In the genomic region with DNA sequence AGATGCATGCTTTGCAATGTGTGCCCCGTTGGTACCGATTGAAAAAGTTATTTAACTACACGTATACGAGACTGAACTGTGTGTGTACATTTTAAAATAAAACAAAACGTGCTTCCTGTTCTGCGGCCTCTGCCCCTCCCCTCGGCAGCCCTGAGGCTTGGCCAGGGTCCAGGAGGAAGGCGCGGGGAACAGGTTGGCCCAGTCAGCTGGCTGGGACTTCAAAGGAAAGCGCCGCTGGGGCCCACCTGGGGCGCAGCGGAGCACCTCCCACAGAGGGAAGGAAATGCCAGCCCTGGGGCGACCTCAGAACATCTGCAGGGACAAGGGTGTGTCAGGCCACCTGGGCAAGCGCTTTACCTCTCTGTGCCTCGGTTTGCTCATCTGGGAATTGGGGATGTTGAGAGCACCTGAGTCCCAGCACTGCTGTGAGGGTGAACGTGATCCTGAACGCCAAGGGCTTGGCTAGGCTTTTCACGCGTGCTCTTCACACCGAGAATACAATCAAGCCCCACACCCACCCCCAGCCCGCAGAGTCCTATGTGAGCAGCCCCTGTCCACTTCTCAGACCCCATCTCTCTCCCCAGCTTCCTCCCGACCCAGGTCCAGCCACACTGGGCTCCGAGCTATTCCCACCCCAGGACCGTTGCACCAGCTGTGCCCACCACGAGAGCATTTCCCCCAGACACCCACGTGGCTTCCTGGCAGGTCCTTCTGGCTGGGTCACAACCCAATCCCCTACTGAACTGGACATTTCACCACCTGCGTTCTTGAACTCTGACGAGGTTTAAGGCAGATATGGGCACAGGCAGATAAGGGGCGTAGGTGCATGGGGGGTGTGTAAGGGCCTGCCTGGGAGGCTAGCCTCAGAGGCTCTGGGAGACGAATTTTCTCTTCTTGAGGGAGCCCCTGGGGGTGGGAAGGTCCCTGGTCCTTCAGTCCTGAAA, we compare ENCODE assay signal across 1 cellular context.
A peak's percentile ranks its signal among the peaks of the same experiment; 100 is the strongest.
TF ChIP-seq lines count a peak whose summit lies in the region.

No MANE protein-coding gene starts in this region.

TF ChIP-seq in HepG2, 621 proteins besides CTCF, POLR2A, EP300 and RAD21 (continued from another document and continues in another):
- TF ChIP-seq, protein P1, sequence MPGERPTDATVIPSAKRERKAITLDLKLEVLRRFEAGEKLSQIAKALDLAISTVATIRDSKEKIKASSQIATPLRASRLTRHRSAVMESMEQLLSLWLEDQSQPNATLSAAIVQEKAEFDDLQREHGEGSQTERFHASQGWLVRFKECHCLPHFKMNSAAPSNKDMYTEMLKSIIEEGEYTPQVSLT (CRISPR knock-in tag; IDR thresholded peaks at IDR 0.05; ENCODE audit: borderline replicate concordance, low read depth), result no peak
- no peak for TF ChIP-seq PAF1 (CRISPR knock-in tag; IDR thresholded peaks at IDR 0.05)
- no peak; the same call in 1 of the 2 replicates for TF ChIP-seq KDM6A (CRISPR knock-in tag; IDR thresholded peaks at IDR 0.05; ENCODE audit: low read depth)
- 0 out of 2 replicates have a peak, but pooled peaks have one; percentile 12 for TF ChIP-seq ZNF589 (CRISPR knock-in tag; conservative IDR thresholded peaks at IDR 0.05)
- TF ChIP-seq ZNF577 (CRISPR knock-in tag; IDR thresholded peaks at IDR 0.05; ENCODE audit: borderline replicate concordance, low read depth), result no peak
- TF ChIP-seq JUN (CRISPR knock-in tag; IDR thresholded peaks at IDR 0.05), result no peak
- peak; percentile 23; the same call in 1 of the 2 replicates for TF ChIP-seq ZNF430 (CRISPR knock-in tag; IDR thresholded peaks at IDR 0.05)
- TF ChIP-seq ZNF224 (CRISPR knock-in tag; IDR thresholded peaks at IDR 0.05), result no peak
- TF ChIP-seq NR1H2 (CRISPR knock-in tag; IDR thresholded peaks at IDR 0.05; ENCODE audit: borderline replicate concordance, low read depth), result no peak
- peak in 1 of 2 experiments; percentile 55; a peak in 1 of 4 replicates for TF ChIP-seq KLF16 (CRISPR knock-in tag; IDR thresholded peaks at IDR 0.05)
- no peak for TF ChIP-seq KLF11 (CRISPR knock-in tag; IDR thresholded peaks at IDR 0.05)
- TF ChIP-seq, protein P2, sequence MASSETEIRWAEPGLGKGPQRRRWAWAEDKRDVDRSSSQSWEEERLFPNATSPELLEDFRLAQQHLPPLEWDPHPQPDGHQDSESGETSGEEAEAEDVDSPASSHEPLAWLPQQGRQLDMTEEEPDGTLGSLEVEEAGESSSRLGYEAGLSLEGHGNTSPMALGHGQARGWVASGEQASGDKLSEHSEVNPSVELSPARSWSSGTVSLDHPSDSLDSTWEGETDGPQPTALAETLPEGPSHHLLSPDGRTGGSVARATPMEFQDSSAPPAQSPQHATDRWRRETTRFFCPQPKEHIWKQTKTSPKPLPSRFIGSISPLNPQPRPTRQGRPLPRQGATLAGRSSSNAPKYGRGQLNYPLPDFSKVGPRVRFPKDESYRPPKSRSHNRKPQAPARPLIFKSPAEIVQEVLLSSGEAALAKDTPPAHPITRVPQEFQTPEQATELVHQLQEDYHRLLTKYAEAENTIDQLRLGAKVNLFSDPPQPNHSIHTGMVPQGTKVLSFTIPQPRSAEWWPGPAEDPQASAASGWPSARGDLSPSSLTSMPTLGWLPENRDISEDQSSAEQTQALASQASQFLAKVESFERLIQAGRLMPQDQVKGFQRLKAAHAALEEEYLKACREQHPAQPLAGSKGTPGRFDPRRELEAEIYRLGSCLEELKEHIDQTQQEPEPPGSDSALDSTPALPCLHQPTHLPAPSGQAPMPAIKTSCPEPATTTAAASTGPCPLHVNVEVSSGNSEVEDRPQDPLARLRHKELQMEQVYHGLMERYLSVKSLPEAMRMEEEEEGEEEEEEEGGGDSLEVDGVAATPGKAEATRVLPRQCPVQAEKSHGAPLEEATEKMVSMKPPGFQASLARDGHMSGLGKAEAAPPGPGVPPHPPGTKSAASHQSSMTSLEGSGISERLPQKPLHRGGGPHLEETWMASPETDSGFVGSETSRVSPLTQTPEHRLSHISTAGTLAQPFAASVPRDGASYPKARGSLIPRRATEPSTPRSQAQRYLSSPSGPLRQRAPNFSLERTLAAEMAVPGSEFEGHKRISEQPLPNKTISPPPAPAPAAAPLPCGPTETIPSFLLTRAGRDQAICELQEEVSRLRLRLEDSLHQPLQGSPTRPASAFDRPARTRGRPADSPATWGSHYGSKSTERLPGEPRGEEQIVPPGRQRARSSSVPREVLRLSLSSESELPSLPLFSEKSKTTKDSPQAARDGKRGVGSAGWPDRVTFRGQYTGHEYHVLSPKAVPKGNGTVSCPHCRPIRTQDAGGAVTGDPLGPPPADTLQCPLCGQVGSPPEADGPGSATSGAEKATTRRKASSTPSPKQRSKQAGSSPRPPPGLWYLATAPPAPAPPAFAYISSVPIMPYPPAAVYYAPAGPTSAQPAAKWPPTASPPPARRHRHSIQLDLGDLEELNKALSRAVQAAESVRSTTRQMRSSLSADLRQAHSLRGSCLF (CRISPR knock-in tag; IDR thresholded peaks at IDR 0.05; ENCODE audit: borderline replicate concordance), result no peak
- no peak for TF ChIP-seq ZNF382 (CRISPR knock-in tag; IDR thresholded peaks at IDR 0.05; ENCODE audit: borderline replicate concordance)
- TF ChIP-seq ZC3H4 (CRISPR knock-in tag; IDR thresholded peaks at IDR 0.05; ENCODE audit: borderline replicate concordance), result no peak
- TF ChIP-seq KDM5A (IDR thresholded peaks at IDR 0.05; ENCODE audit: borderline replicate concordance, low read length), result no peak
- TF ChIP-seq ZNF335 (CRISPR knock-in tag; IDR thresholded peaks at IDR 0.05), result no peak
- TF ChIP-seq HNRNPLL (IDR thresholded peaks at IDR 0.05; ENCODE audit: low read depth, low read length, poor library complexity, severe bottlenecking), result peak; percentile 0
- TF ChIP-seq, protein P3, sequence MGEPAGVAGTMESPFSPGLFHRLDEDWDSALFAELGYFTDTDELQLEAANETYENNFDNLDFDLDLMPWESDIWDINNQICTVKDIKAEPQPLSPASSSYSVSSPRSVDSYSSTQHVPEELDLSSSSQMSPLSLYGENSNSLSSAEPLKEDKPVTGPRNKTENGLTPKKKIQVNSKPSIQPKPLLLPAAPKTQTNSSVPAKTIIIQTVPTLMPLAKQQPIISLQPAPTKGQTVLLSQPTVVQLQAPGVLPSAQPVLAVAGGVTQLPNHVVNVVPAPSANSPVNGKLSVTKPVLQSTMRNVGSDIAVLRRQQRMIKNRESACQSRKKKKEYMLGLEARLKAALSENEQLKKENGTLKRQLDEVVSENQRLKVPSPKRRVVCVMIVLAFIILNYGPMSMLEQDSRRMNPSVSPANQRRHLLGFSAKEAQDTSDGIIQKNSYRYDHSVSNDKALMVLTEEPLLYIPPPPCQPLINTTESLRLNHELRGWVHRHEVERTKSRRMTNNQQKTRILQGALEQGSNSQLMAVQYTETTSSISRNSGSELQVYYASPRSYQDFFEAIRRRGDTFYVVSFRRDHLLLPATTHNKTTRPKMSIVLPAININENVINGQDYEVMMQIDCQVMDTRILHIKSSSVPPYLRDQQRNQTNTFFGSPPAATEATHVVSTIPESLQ (CRISPR knock-in tag; conservative IDR thresholded peaks at IDR 0.05), result no peak
- TF ChIP-seq RXRA (CRISPR knock-in tag; IDR thresholded peaks at IDR 0.05), result peak; percentile 87
- TF ChIP-seq ZFX (CRISPR knock-in tag; IDR thresholded peaks at IDR 0.05; ENCODE audit: low read depth), result no peak
- TF ChIP-seq RXRB (CRISPR knock-in tag; IDR thresholded peaks at IDR 0.05; ENCODE audit: borderline replicate concordance), result peak; percentile 72
- TF ChIP-seq, protein P4, sequence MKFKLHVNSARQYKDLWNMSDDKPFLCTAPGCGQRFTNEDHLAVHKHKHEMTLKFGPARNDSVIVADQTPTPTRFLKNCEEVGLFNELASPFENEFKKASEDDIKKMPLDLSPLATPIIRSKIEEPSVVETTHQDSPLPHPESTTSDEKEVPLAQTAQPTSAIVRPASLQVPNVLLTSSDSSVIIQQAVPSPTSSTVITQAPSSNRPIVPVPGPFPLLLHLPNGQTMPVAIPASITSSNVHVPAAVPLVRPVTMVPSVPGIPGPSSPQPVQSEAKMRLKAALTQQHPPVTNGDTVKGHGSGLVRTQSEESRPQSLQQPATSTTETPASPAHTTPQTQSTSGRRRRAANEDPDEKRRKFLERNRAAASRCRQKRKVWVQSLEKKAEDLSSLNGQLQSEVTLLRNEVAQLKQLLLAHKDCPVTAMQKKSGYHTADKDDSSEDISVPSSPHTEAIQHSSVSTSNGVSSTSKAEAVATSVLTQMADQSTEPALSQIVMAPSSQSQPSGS (CRISPR knock-in tag; IDR thresholded peaks at IDR 0.05), result 0 out of 2 replicates have a peak, but pooled peaks have one; percentile 37
- TF ChIP-seq, protein P5, sequence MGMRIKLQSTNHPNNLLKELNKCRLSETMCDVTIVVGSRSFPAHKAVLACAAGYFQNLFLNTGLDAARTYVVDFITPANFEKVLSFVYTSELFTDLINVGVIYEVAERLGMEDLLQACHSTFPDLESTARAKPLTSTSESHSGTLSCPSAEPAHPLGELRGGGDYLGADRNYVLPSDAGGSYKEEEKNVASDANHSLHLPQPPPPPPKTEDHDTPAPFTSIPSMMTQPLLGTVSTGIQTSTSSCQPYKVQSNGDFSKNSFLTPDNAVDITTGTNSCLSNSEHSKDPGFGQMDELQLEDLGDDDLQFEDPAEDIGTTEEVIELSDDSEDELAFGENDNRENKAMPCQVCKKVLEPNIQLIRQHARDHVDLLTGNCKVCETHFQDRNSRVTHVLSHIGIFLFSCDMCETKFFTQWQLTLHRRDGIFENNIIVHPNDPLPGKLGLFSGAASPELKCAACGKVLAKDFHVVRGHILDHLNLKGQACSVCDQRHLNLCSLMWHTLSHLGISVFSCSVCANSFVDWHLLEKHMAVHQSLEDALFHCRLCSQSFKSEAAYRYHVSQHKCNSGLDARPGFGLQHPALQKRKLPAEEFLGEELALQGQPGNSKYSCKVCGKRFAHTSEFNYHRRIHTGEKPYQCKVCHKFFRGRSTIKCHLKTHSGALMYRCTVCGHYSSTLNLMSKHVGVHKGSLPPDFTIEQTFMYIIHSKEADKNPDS (CRISPR knock-in tag; IDR thresholded peaks at IDR 0.05), result 0 out of 2 replicates have a peak, but pooled peaks have one; percentile 8
- TF ChIP-seq, protein P6, sequence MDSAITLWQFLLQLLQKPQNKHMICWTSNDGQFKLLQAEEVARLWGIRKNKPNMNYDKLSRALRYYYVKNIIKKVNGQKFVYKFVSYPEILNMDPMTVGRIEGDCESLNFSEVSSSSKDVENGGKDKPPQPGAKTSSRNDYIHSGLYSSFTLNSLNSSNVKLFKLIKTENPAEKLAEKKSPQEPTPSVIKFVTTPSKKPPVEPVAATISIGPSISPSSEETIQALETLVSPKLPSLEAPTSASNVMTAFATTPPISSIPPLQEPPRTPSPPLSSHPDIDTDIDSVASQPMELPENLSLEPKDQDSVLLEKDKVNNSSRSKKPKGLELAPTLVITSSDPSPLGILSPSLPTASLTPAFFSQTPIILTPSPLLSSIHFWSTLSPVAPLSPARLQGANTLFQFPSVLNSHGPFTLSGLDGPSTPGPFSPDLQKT (CRISPR knock-in tag; IDR thresholded peaks at IDR 0.05; ENCODE audit: borderline replicate concordance), result no peak
- TF ChIP-seq NR2F2 (IDR thresholded peaks at IDR 0.05; ENCODE audit: borderline replicate concordance, low read depth), result peak; percentile 51; the same call in 1 of the 2 replicates
- TF ChIP-seq ZNF292 (CRISPR knock-in tag; IDR thresholded peaks at IDR 0.05; ENCODE audit: borderline replicate concordance, low read depth), result 0 out of 2 replicates have a peak, but pooled peaks have one; percentile 65
- TF ChIP-seq ZNF670 (CRISPR knock-in tag; IDR thresholded peaks at IDR 0.05; ENCODE audit: borderline replicate concordance), result no peak
- peak; percentile 53; the same call in 1 of the 2 replicates for TF ChIP-seq ZNF747 (CRISPR knock-in tag; IDR thresholded peaks at IDR 0.05; ENCODE audit: borderline replicate concordance)
- TF ChIP-seq ZSCAN31 (CRISPR knock-in tag; IDR thresholded peaks at IDR 0.05; ENCODE audit: low read depth), result no peak
- TF ChIP-seq, protein P7, sequence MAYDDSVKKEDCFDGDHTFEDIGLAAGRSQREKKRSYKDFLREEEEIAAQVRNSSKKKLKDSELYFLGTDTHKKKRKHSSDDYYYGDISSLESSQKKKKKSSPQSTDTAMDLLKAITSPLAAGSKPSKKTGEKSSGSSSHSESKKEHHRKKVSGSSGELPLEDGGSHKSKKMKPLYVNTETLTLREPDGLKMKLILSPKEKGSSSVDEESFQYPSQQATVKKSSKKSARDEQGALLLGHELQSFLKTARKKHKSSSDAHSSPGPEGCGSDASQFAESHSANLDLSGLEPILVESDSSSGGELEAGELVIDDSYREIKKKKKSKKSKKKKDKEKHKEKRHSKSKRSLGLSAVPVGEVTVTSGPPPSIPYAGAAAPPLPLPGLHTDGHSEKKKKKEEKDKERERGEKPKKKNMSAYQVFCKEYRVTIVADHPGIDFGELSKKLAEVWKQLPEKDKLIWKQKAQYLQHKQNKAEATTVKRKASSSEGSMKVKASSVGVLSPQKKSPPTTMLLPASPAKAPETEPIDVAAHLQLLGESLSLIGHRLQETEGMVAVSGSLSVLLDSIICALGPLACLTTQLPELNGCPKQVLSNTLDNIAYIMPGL (CRISPR knock-in tag; IDR thresholded peaks at IDR 0.05; ENCODE audit: borderline replicate concordance in 1 of 2, low read depth in 1 of 2), result no peak
- TF ChIP-seq ETV5 (CRISPR knock-in tag; IDR thresholded peaks at IDR 0.05; ENCODE audit: borderline replicate concordance), result peak; percentile 82; the same call in 1 of the 2 replicates
- TF ChIP-seq CBX1 (IDR thresholded peaks at IDR 0.05; ENCODE audit: low read depth), result peak; percentile 64
- no peak for TF ChIP-seq GLI4 (CRISPR knock-in tag; IDR thresholded peaks at IDR 0.05; ENCODE audit: borderline replicate concordance)
- TF ChIP-seq, protein P8, sequence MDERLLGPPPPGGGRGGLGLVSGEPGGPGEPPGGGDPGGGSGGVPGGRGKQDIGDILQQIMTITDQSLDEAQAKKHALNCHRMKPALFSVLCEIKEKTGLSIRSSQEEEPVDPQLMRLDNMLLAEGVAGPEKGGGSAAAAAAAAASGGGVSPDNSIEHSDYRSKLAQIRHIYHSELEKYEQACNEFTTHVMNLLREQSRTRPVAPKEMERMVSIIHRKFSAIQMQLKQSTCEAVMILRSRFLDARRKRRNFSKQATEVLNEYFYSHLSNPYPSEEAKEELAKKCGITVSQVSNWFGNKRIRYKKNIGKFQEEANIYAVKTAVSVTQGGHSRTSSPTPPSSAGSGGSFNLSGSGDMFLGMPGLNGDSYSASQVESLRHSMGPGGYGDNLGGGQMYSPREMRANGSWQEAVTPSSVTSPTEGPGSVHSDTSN (CRISPR knock-in tag; IDR thresholded peaks at IDR 0.05), result no peak
- no peak for TF ChIP-seq HCFC1 (IDR thresholded peaks at IDR 0.05; ENCODE audit: low read depth, low read length)
- no peak for TF ChIP-seq CCAR2 (optimal IDR thresholded peaks at IDR 0.05; ENCODE audit: low read depth, low read length)
- peak; percentile 80; the same call in 1 of the 2 replicates for TF ChIP-seq SOX5 (CRISPR knock-in tag; IDR thresholded peaks at IDR 0.05; ENCODE audit: borderline replicate concordance)
- no peak for TF ChIP-seq ZSCAN12 (CRISPR knock-in tag; IDR thresholded peaks at IDR 0.05)
